In genomic region chr1:118158918-118159317, GRCh38 we compare ENCODE assay signal across 14 cellular contexts. TPM values are rescaled to one million over a fixed set of nuclear protein-coding genes. Genes with fewer than 3 reads are reported as not detected.
DNase-seq lines count a peak whose midpoint lies in the region; ATAC-seq, FAIRE-seq and TF ChIP-seq lines count a peak whose summit lies in the region.
"Had no signal": no experiment of that assay in that cellular context is flagged by ENCODE, and none has a peak within 500 bp of the region (broad histone marks: within the 10 kb centered on the region; RNA-seq: fewer than 3 reads in every experiment).

No MANE protein-coding gene starts in this region.

- CTCF ChIA-PET in activated naive CD4-positive, alpha-beta T cell treated with anti-CD3 and anti-CD28 coated beads for 36 hours (lab: Charles Lee), result no interaction called here

- H3K9me3 Mint-ChIP-seq in activated naive CD4-positive, alpha-beta T cell treated with anti-CD3 and anti-CD28 coated beads for 36 hours, result no peaks in the 10 kb centered on the region

- H3K4me3 ChIP-seq in astrocyte of the spinal cord (ENCODE audit: low read depth, low read length) (no peak overlapping the region), keratinocyte (ENCODE audit: control insufficient read depth in 2 of 3, extremely low read depth in 1 of 3, insufficient read depth in 2 of 3, low read depth in 1 of 3, low read length in 3 of 3) (no peak overlapping the region), aorta (ENCODE audit: low read length in 2 of 2) (no peak overlapping the region)

- intact Hi-C loops in activated naive CD4-positive, alpha-beta T cell treated with anti-CD3 and anti-CD28 coated beads for 36 hours (cut with micrococcal nuclease), result no loop called here
- intact Hi-C loops in aorta (cut with DNase I), result no loop called here

- no peaks in the 10 kb centered on the region for H3K36me3 Mint-ChIP-seq in activated naive CD4-positive, alpha-beta T cell treated with anti-CD3 and anti-CD28 coated beads for 36 hours (ENCODE audit: low read depth)

- no peaks in the 10 kb centered on the region for H3K9me1 ChIP-seq in keratinocyte (ENCODE audit: control insufficient read depth, extremely low read depth, insufficient read depth, low read length)

- H2AFZ ChIP-seq in keratinocyte (ENCODE audit: control insufficient read depth, low read length), result no peak overlapping the region

- no peaks in the 10 kb centered on the region for H3K79me2 ChIP-seq in keratinocyte (ENCODE audit: control insufficient read depth, insufficient read depth, low read length)

- no peak overlapping the region for H3K4me2 ChIP-seq in keratinocyte (ENCODE audit: control insufficient read depth, extremely low read depth, insufficient read depth, low read depth, low read length)

- H3K4me1 Mint-ChIP-seq in activated naive CD4-positive, alpha-beta T cell treated with anti-CD3 and anti-CD28 coated beads for 36 hours (ENCODE audit: low read depth), result no peaks in the 10 kb centered on the region

- no peaks in the 10 kb centered on the region for H3K27me3 Mint-ChIP-seq in activated naive CD4-positive, alpha-beta T cell treated with anti-CD3 and anti-CD28 coated beads for 36 hours (ENCODE audit: low read depth)

- H3K27me3 ChIP-seq in keratinocyte (ENCODE audit: control insufficient read depth, extremely low read depth, insufficient read depth, low read length), result no peaks in the 10 kb centered on the region
- no peaks in the 10 kb centered on the region for H3K27me3 ChIP-seq in aorta (ENCODE audit: control insufficient read depth in 1 of 2, insufficient read depth in 2 of 2, low read length in 1 of 2)

- no peak overlapping the region for H3K9ac ChIP-seq in keratinocyte (ENCODE audit: control insufficient read depth, extremely low read depth, insufficient read depth, low read length)

- TF ChIP-seq CTCF in astrocyte of the spinal cord (IDR thresholded peaks at IDR 0.05; ENCODE audit: low read depth, low read length) (no peak), keratinocyte (optimal IDR thresholded peaks at IDR 0.05 in 1 of 3, IDR thresholded peaks at IDR 0.05 in 1 of 3, conservative IDR thresholded peaks at IDR 0.05 in 1 of 3; ENCODE audit: extremely low read depth in 1 of 3, insufficient read depth in 2 of 3, low read length in 3 of 3) (no peak)

- peak; percentile 82 for DNase-seq in AG08395 (ENCODE audit: low spot score)
- DNase-seq in HS-5 (ENCODE audit: low read depth), result peak; percentile 67
- peak; percentile 71 for DNase-seq in astrocyte of the spinal cord (ENCODE audit: low read depth, low spot score)
- peak; percentile 28 for DNase-seq in keratinocyte (ENCODE audit: low read depth, low spot score)
- DNase-seq in SW 1271 (lab: John Stamatoyannopoulos, UW), result no peak
- no peak for DNase-seq in activated naive CD4-positive, alpha-beta T cell treated with anti-CD3 and anti-CD28 coated beads for 36 hours
- DNase-seq in aorta, result no peak
- DNase-seq: activated CD8-positive, alpha-beta memory T cell treated with anti-CD3 and anti-CD28 coated beads, Interleukin-2, amount 50 U/mL, for 48 hours; DMS53; kidney had no signal

- no peak overlapping the region for H3K4me3 Mint-ChIP-seq in activated naive CD4-positive, alpha-beta T cell treated with anti-CD3 and anti-CD28 coated beads for 36 hours

- H3K36me3 ChIP-seq in keratinocyte (ENCODE audit: control insufficient read depth in 2 of 2, extremely low read depth in 1 of 2, insufficient read depth in 2 of 2, low read length in 2 of 2) (no peaks in the 10 kb centered on the region), aorta (ENCODE audit: control insufficient read depth in 1 of 2, insufficient read depth in 2 of 2, low read length in 1 of 2) (no peaks in the 10 kb centered on the region)

- H4K20me1 ChIP-seq in keratinocyte (ENCODE audit: control insufficient read depth, extremely low read depth, insufficient read depth, low read length), result no peaks in the 10 kb centered on the region

- FAIRE-seq in keratinocyte (lab: Jason Lieb, UNC), result peak; percentile 80
- FAIRE-seq: GM19239, kidney had no signal

- dilution Hi-C loops in keratinocyte (cut with MboI; ENCODE audit: extremely low pct_ligation_motif_present, low sequenced_read_pairs), result no loop called here

- no peak overlapping the region for H3K27ac Mint-ChIP-seq in activated naive CD4-positive, alpha-beta T cell treated with anti-CD3 and anti-CD28 coated beads for 36 hours

- ATAC-seq in GM21390 (IDR thresholded peaks at IDR 0.05; ENCODE audit: unreplicated experiment), result no peak
- ATAC-seq in aorta (ENCODE audit: low FRiP score), result no peak

- H3K27ac ChIP-seq in keratinocyte (ENCODE audit: control insufficient read depth, insufficient read depth, low read length) (no peak overlapping the region), aorta (ENCODE audit: low read depth in 1 of 2, low read length in 2 of 2) (no peak overlapping the region)

- H3K9me3 ChIP-seq in keratinocyte (ENCODE audit: control insufficient read depth, low read depth, low read length) (no peaks in the 10 kb centered on the region), aorta (ENCODE audit: control insufficient read depth, low read length) (no peaks in the 10 kb centered on the region)

- in situ Hi-C loops in astrocyte of the spinal cord (cut with HindIII; ENCODE audit: low sequenced_read_pairs), result no loop called here

- peaks cover 20% of the 10 kb centered on the region for H3K4me1 ChIP-seq in keratinocyte (ENCODE audit: control insufficient read depth, extremely low read depth, insufficient read depth, low read length)
- no peaks in the 10 kb centered on the region for H3K4me1 ChIP-seq in aorta (ENCODE audit: control insufficient read depth in 1 of 2, insufficient read depth in 2 of 2, low read length in 2 of 2)

- WGBS in aorta, 2 donors, result 46 to 62% methylated on average over 1 of the region's 1 CpG

RNA-seq across cellular contexts. Expression of gene SPAG17, which starts 26.1 kb away (rescaled TPM):
- polyA plus RNA-seq in keratinocyte (0.42 to 0.77 TPM (median 0.52 TPM) in 3 replicates), aorta (not detected)
- polyA plus RNA-seq in keratinocyte (2011; ENCODE audit: low read depth), result 0.37 TPM
- 0.21 and 0.27 TPM in 2 replicates for polyA plus RNA-seq in keratinocyte (2011; cell fraction: cytosol; rRNA removed)
- 3.1 and 3.4 TPM in 2 replicates for polyA plus RNA-seq in keratinocyte (2011; cell fraction: nucleus; rRNA removed)
- 0.53 and 0.54 TPM in 2 replicates for polyA plus RNA-seq in keratinocyte (2012; ENCODE audit: low replicate concordance)
- 0.07 to 1.8 TPM (median 0.29 TPM) in 3 replicates for polyA minus RNA-seq in keratinocyte
- polyA minus RNA-seq in keratinocyte (2011; cell fraction: cytosol; rRNA and poly(A)+ RNA removed), result not detected
- polyA minus RNA-seq in keratinocyte (2011; cell fraction: nucleus; rRNA and poly(A)+ RNA removed), result 2.3 and 4.7 TPM in 2 replicates
- total RNA-seq in activated naive CD4-positive, alpha-beta T cell treated with anti-CD3 and anti-CD28 coated beads for 36 hours, result not detected
- total RNA-seq in aorta, result under 1 TPM in 1 of 2 donors, not detected in 1; 0.06 TPM
- total RNA-seq: myocyte, pulmonary artery endothelial cell had no signal

Comparison
In these comparisons a context has a peak if more than half of its experiments do, and no peak if none do; other contexts are left out.
1. DNase-seq: peak in AG08395 (single experiment), HS-5 (single experiment), astrocyte of the spinal cord (single experiment) and keratinocyte (single experiment); none in SW 1271 (0 of 2), activated naive CD4-positive, alpha-beta T cell treated with anti-CD3 and anti-CD28 coated beads for 36 hours (single experiment) and aorta (0 of 2).